Comparison of ENCODE assay signal across 8 cellular contexts in the genomic region with DNA sequence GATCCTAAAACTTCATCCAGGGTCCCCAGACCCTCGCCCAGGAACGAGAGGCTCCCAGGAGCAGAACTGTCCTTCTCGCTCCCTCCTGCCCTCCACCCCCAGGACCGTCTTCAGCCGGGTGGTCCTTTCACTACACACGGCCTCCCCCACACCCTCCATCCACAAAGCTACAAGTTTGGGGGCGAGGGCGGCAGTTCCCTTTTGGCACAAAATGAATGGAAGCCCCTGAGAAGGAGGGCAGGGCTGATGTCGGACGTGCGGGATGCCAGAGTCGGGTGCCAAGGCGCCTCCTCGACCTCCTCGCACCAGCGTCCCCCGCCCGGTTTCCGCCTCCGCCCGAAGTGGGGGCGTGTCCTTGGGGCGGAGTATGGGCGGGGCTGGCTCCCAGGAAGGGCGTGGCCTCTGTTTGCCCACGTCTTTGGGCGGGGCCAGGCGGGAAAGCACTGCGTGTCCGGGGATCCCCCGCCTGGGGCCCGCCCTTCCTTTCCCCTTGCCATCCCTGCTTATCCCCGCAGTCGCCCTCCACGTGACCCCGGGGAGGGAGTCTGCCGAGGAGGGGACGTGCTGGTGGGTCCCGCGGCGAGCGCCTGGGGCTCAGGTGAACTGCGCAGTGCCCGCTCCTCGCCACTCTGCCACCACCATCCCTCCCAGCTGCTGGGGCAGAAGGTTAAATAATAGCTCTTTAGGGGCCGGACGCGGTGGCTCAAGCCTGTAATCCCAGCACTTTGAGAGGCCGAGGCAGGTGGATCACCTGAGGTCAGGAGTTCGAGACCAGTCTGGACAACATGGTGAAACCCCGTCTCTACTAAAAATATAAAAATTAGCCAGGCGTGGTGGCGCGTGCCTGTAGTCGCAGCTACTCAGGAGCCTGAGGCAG. TPM values are rescaled to one million over a fixed set of nuclear protein-coding genes. Genes with fewer than 3 reads are reported as not detected.
DNase-seq lines count a peak whose midpoint lies in the region; ATAC-seq, FAIRE-seq and TF ChIP-seq lines count a peak whose summit lies in the region.

No MANE protein-coding gene starts in this region.

- CTCF ChIA-PET in WTC11 (lab: Charles Lee): interaction anchor here (0.7 to 1.8 kb wide), 8 partner anchors 11 to 149 kb away, joined by 3 to 41 read pairs (median 8); partner anchors contain the start of genes CCDC85B, FIBP and MUS81

- peaks cover 2% of the 10 kb centered on the region; the same call in 1 of the 2 replicates for H3K4me1 Mint-ChIP-seq in WTC11

- H3K4me3 Mint-ChIP-seq in WTC11: peak overlapping the region; percentile 88

- H3K27ac Mint-ChIP-seq in WTC11: no peak overlapping the region; the same call in 1 of the 2 replicates

- no peak for TF ChIP-seq CTCF in WTC11 (IDR thresholded peaks at IDR 0.05)
- no peak for TF ChIP-seq CTCF in bronchial epithelial cell (IDR thresholded peaks at IDR 0.05; ENCODE audit: insufficient read depth, low read length, severe bottlenecking)

- H3K4me3 ChIP-seq in bronchial epithelial cell (ENCODE audit: low read depth, low read length): peak overlapping the region; percentile 65

- no peak for FAIRE-seq in bronchial epithelial cell (lab: Jason Lieb, UNC)

- no peaks in the 10 kb centered on the region for H3K9me3 Mint-ChIP-seq in WTC11

- no peaks in the 10 kb centered on the region for H3K27me3 ChIP-seq in bronchial epithelial cell (ENCODE audit: control insufficient read depth, insufficient read depth, low read length)

- in situ Hi-C loops in ACHN (cut with HindIII; ENCODE audit: low pct_ligation_motif_present, low pct_unique_long_range_greater_than_20kb, low sequenced_read_pairs) (no loop called here), GM18951 (cut with MboI; ENCODE audit: low sequenced_read_pairs, unreplicated experiment) (no loop called here)

- H3K27me3 Mint-ChIP-seq in WTC11 (ENCODE audit: low read depth): peaks cover 55% of the 10 kb centered on the region

- no peaks in the 10 kb centered on the region for H3K36me3 ChIP-seq in bronchial epithelial cell (ENCODE audit: control insufficient read depth, insufficient read depth, low read length)

- TF ChIP-seq POLR2A in GM18951 (IDR thresholded peaks at IDR 0.05; ENCODE audit: extremely low read depth, insufficient read depth, insufficient read length): peak; percentile 80

- no peaks in the 10 kb centered on the region for H3K36me3 Mint-ChIP-seq in WTC11

- POLR2A ChIA-PET in WTC11 (lab: Charles Lee): interaction anchor here (0.8 to 1.8 kb wide), 4 partner anchors 14 to 154 kb away, joined by 3 to 10 read pairs (median 4); partner anchors contain the start of genes CCDC85B, FIBP and MUS81

- peak; percentile 87 for DNase-seq in ACHN
- peak; percentile 83 for DNase-seq in NCI-H226
- DNase-seq in WTC11 (ENCODE audit: low spot score): peak; percentile 97
- DNase-seq in bronchial epithelial cell (ENCODE audit: low read depth): peak; percentile 78
- peak; percentile 89 for DNase-seq in inferior parietal cortex (ENCODE audit: extremely low spot score)
- DNase-seq in stimulated activated CD4-positive, alpha-beta T cell treated with anti-CD3 and anti-CD28 coated beads, Interleukin-12 subunit alpha, Interleukin-12 subunit beta, amount 100 ng/mL, for 4 hours: peak; percentile 97

- ATAC-seq in HG03196 (IDR thresholded peaks at IDR 0.05; ENCODE audit: unreplicated experiment) (peak; percentile 66), WTC11 (peak; percentile 84)

TF ChIP-seq in WTC11, 78 proteins besides CTCF, POLR2A, EP300 and RAD21 (continues in another document):
- no peak for TF ChIP-seq NR3C1 (CRISPR knock-in tag; conservative IDR thresholded peaks at IDR 0.05; ENCODE audit: low read depth)
- TF ChIP-seq SP1 (CRISPR knock-in tag; conservative IDR thresholded peaks at IDR 0.05): peak; percentile 100
- no peak for TF ChIP-seq JUN (CRISPR knock-in tag; IDR thresholded peaks at IDR 0.05)
- no peak for TF ChIP-seq ZNF671 (CRISPR knock-in tag; IDR thresholded peaks at IDR 0.05)
- TF ChIP-seq, protein P1, sequence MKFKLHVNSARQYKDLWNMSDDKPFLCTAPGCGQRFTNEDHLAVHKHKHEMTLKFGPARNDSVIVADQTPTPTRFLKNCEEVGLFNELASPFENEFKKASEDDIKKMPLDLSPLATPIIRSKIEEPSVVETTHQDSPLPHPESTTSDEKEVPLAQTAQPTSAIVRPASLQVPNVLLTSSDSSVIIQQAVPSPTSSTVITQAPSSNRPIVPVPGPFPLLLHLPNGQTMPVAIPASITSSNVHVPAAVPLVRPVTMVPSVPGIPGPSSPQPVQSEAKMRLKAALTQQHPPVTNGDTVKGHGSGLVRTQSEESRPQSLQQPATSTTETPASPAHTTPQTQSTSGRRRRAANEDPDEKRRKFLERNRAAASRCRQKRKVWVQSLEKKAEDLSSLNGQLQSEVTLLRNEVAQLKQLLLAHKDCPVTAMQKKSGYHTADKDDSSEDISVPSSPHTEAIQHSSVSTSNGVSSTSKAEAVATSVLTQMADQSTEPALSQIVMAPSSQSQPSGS (CRISPR knock-in tag; IDR thresholded peaks at IDR 0.05; ENCODE audit: borderline replicate concordance, low read depth): no peak
- no peak for TF ChIP-seq CDX4 (CRISPR knock-in tag; IDR thresholded peaks at IDR 0.05; ENCODE audit: borderline replicate concordance)
- TF ChIP-seq ZNF317 (CRISPR knock-in tag; IDR thresholded peaks at IDR 0.05; ENCODE audit: borderline replicate concordance, low read depth): no peak
- peak; percentile 51; the same call in 1 of the 2 replicates for TF ChIP-seq ETV6 (CRISPR knock-in tag; IDR thresholded peaks at IDR 0.05)
- TF ChIP-seq GABPB1 (CRISPR knock-in tag; IDR thresholded peaks at IDR 0.05): peak; percentile 48; the same call in 1 of the 2 replicates
- TF ChIP-seq, protein P2, sequence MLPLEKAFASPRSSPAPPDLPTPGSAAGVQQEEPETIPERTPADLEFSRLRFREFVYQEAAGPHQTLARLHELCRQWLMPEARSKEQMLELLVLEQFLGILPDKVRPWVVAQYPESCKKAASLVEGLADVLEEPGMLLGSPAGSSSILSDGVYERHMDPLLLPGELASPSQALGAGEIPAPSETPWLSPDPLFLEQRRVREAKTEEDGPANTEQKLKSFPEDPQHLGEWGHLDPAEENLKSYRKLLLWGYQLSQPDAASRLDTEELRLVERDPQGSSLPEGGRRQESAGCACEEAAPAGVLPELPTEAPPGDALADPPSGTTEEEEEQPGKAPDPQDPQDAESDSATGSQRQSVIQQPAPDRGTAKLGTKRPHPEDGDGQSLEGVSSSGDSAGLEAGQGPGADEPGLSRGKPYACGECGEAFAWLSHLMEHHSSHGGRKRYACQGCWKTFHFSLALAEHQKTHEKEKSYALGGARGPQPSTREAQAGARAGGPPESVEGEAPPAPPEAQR (CRISPR knock-in tag; IDR thresholded peaks at IDR 0.05): 0 out of 2 replicates have a peak, but pooled peaks have one; percentile 37
- TF ChIP-seq, protein P3, sequence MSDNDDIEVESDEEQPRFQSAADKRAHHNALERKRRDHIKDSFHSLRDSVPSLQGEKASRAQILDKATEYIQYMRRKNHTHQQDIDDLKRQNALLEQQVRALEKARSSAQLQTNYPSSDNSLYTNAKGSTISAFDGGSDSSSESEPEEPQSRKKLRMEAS (CRISPR knock-in tag; IDR thresholded peaks at IDR 0.05): peak; percentile 70
- no peak for TF ChIP-seq SOX15 (CRISPR knock-in tag; IDR thresholded peaks at IDR 0.05)
- TF ChIP-seq ZNF263 (CRISPR knock-in tag; IDR thresholded peaks at IDR 0.05; ENCODE audit: low read depth): no peak
- TF ChIP-seq NR1H2 (CRISPR knock-in tag; IDR thresholded peaks at IDR 0.05): no peak
- peak; percentile 80 for TF ChIP-seq GTF2I (CRISPR knock-in tag; conservative IDR thresholded peaks at IDR 0.05)
- TF ChIP-seq USF1 (CRISPR knock-in tag; IDR thresholded peaks at IDR 0.05): peak; percentile 96
- TF ChIP-seq FOXP1 (CRISPR knock-in tag; IDR thresholded peaks at IDR 0.05; ENCODE audit: borderline replicate concordance): peak; percentile 63; the same call in 1 of the 2 replicates
- TF ChIP-seq, protein P4, sequence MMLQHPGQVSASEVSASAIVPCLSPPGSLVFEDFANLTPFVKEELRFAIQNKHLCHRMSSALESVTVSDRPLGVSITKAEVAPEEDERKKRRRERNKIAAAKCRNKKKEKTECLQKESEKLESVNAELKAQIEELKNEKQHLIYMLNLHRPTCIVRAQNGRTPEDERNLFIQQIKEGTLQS (CRISPR knock-in tag; conservative IDR thresholded peaks at IDR 0.05): no peak
- peak; percentile 52; the same call in 1 of the 2 replicates for TF ChIP-seq ZNF423 (CRISPR knock-in tag; IDR thresholded peaks at IDR 0.05)

RNA-seq across cellular contexts. Expression of gene EFEMP2, which starts 0.9 kb away (rescaled TPM):
- 14.2 to 17.9 TPM (median 17.8 TPM) in 3 replicates for total RNA-seq in WTC11 (2021)
- 2.9 and 5.6 TPM in 2 replicates for total RNA-seq in bronchial epithelial cell

RNA-seq across cellular contexts. Expression of gene CTSW, which starts 6.1 kb away (rescaled TPM):
- 0.18 TPM in 1 of 3 replicates, not detected in the others for total RNA-seq in WTC11 (2021)
- total RNA-seq in bronchial epithelial cell: not detected in 2 replicates

RNA-seq across cellular contexts. Expression of gene MUS81, which starts 13.3 kb away (rescaled TPM):
- total RNA-seq in WTC11 (2021) (44.9 to 45.9 TPM (median 45.1 TPM) in 3 replicates), bronchial epithelial cell (58.4 and 63.8 TPM in 2 replicates)

RNA-seq across cellular contexts. Expression of gene FIBP, which starts 14.8 kb away (rescaled TPM):
- total RNA-seq in WTC11 (2021): 91.6 to 93.1 TPM (median 92.2 TPM) in 3 replicates
- 103 and 157 TPM in 2 replicates for total RNA-seq in bronchial epithelial cell

RNA-seq across cellular contexts. Expression of gene CFL1, which starts 15.5 kb away (rescaled TPM):
- total RNA-seq in WTC11 (2021) (1,014 to 1,073 TPM (median 1,031 TPM) in 3 replicates), bronchial epithelial cell (764 and 971 TPM in 2 replicates)

Comparison
In these comparisons a context has a peak if more than half of its experiments do, and no peak if none do; other contexts are left out.
1. Peak in every context shown above with its lines: DNase-seq, ATAC-seq and H3K4me3 ChIP-seq.